In the genomic region with DNA sequence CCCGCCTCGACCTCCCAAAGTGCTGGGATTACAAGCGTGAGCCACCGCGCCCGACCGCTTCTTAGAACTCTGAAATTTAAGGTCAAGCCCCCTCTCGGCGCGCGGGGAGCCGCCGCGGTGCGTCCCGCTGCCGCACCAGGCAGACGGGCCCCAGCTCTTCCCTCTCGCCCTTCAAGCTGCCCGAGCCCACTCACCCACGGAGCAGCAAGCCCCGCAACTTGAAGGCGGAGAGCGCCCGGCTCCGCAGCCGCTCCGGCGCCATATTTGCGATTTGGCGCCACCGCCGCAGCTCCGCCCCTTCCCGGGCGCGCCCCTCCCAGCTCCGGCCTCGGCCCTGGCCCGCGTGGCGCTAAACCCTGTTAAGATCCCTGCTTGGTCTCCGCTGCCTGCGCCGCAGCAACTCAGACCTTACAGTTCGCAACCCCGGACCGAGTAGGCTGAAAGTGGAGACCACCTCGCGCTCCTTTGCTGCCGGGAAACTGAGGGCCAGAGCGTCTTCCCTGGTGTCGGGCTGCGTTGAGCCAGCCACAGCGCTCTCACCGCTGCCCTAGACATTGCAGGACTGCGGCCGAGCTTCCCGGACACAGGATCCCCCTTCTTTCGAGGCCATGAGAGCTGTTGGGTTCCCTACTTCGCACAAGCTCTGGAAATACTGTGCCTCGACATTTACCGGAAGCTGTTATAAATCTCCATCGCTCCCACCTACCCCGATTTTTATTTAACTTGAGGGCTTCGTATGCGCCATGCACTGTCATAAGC, we compare ENCODE assay signal across 1 cellular context.
TF ChIP-seq lines count a peak whose summit lies in the region.

A gene with protein sequence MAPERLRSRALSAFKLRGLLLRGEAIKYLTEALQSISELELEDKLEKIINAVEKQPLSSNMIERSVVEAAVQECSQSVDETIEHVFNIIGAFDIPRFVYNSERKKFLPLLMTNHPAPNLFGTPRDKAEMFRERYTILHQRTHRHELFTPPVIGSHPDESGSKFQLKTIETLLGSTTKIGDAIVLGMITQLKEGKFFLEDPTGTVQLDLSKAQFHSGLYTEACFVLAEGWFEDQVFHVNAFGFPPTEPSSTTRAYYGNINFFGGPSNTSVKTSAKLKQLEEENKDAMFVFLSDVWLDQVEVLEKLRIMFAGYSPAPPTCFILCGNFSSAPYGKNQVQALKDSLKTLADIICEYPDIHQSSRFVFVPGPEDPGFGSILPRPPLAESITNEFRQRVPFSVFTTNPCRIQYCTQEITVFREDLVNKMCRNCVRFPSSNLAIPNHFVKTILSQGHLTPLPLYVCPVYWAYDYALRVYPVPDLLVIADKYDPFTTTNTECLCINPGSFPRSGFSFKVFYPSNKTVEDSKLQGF (minus strand): TSS at position 273 of the 759 bp plus-strand sequence. CDS start 11 bp downstream, at position 262.

TF ChIP-seq in K562, 482 proteins besides CTCF, POLR2A, EP300 and RAD21 (continued from another document and continues in another):
- TF ChIP-seq, protein P1, sequence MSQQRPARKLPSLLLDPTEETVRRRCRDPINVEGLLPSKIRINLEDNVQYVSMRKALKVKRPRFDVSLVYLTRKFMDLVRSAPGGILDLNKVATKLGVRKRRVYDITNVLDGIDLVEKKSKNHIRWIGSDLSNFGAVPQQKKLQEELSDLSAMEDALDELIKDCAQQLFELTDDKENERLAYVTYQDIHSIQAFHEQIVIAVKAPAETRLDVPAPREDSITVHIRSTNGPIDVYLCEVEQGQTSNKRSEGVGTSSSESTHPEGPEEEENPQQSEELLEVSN (IDR thresholded peaks at IDR 0.05; ENCODE audit: borderline replicate concordance in 1 of 2, extremely low read depth in 1 of 2, insufficient read depth in 1 of 2, insufficient read length in 1 of 2, low read depth in 1 of 2, low read length in 1 of 2, poor library complexity in 1 of 2, severe bottlenecking in 1 of 2) = peak; percentile 91 to 97
- no peak for TF ChIP-seq FUS (optimal IDR thresholded peaks at IDR 0.05; ENCODE audit: low read depth, low read length)
- TF ChIP-seq, protein P2, sequence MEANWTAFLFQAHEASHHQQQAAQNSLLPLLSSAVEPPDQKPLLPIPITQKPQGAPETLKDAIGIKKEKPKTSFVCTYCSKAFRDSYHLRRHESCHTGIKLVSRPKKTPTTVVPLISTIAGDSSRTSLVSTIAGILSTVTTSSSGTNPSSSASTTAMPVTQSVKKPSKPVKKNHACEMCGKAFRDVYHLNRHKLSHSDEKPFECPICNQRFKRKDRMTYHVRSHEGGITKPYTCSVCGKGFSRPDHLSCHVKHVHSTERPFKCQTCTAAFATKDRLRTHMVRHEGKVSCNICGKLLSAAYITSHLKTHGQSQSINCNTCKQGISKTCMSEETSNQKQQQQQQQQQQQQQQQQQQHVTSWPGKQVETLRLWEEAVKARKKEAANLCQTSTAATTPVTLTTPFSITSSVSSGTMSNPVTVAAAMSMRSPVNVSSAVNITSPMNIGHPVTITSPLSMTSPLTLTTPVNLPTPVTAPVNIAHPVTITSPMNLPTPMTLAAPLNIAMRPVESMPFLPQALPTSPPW (CRISPR knock-in tag; IDR thresholded peaks at IDR 0.05) = peak; percentile 61
- no peak for TF ChIP-seq SMARCC2 (IDR thresholded peaks at IDR 0.05; ENCODE audit: low read depth)
- no peak for TF ChIP-seq GATAD2B (IDR thresholded peaks at IDR 0.05; ENCODE audit: borderline replicate concordance)
- TF ChIP-seq TCF7 (IDR thresholded peaks at IDR 0.05; ENCODE audit: borderline replicate concordance) = no peak
- TF ChIP-seq ZNF3 (CRISPR knock-in tag; IDR thresholded peaks at IDR 0.05) = no peak
- 0 out of 2 replicates have a peak, but pooled peaks have one; percentile 27 for TF ChIP-seq XRCC5 (IDR thresholded peaks at IDR 0.05; ENCODE audit: low read depth, low read length)
- no peak for TF ChIP-seq MCM2 (IDR thresholded peaks at IDR 0.05; ENCODE audit: low read depth)
- TF ChIP-seq NCOA1 (IDR thresholded peaks at IDR 0.05; ENCODE audit: low read depth) = no peak
- TF ChIP-seq SIRT6 (IDR thresholded peaks at IDR 0.05; ENCODE audit: low read depth, low read length) = no peak
- TF ChIP-seq, protein P3, sequence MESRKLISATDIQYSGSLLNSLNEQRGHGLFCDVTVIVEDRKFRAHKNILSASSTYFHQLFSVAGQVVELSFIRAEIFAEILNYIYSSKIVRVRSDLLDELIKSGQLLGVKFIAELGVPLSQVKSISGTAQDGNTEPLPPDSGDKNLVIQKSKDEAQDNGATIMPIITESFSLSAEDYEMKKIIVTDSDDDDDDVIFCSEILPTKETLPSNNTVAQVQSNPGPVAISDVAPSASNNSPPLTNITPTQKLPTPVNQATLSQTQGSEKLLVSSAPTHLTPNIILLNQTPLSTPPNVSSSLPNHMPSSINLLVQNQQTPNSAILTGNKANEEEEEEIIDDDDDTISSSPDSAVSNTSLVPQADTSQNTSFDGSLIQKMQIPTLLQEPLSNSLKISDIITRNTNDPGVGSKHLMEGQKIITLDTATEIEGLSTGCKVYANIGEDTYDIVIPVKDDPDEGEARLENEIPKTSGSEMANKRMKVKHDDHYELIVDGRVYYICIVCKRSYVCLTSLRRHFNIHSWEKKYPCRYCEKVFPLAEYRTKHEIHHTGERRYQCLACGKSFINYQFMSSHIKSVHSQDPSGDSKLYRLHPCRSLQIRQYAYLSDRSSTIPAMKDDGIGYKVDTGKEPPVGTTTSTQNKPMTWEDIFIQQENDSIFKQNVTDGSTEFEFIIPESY (CRISPR knock-in tag; IDR thresholded peaks at IDR 0.05) = peak; percentile 68; the same call in 1 of the 2 replicates
- TF ChIP-seq ZC3H4 (CRISPR knock-in tag; IDR thresholded peaks at IDR 0.05; ENCODE audit: borderline replicate concordance) = no peak
- peak; percentile 40; the same call in 1 of the 2 replicates for TF ChIP-seq ZBTB7A (IDR thresholded peaks at IDR 0.05; ENCODE audit: borderline replicate concordance, control insufficient read depth, low read depth, low read length)
- TF ChIP-seq GTF2E2 (tag; IDR thresholded peaks at IDR 0.05) = peak; percentile 71; the same call in 1 of the 2 replicates
- no peak for TF ChIP-seq CCAR2 (IDR thresholded peaks at IDR 0.05; ENCODE audit: low read depth, low read length)
- TF ChIP-seq, protein P4, sequence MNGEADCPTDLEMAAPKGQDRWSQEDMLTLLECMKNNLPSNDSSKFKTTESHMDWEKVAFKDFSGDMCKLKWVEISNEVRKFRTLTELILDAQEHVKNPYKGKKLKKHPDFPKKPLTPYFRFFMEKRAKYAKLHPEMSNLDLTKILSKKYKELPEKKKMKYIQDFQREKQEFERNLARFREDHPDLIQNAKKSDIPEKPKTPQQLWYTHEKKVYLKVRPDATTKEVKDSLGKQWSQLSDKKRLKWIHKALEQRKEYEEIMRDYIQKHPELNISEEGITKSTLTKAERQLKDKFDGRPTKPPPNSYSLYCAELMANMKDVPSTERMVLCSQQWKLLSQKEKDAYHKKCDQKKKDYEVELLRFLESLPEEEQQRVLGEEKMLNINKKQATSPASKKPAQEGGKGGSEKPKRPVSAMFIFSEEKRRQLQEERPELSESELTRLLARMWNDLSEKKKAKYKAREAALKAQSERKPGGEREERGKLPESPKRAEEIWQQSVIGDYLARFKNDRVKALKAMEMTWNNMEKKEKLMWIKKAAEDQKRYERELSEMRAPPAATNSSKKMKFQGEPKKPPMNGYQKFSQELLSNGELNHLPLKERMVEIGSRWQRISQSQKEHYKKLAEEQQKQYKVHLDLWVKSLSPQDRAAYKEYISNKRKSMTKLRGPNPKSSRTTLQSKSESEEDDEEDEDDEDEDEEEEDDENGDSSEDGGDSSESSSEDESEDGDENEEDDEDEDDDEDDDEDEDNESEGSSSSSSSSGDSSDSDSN (IDR thresholded peaks at IDR 0.05; ENCODE audit: borderline replicate concordance in 1 of 2, low read depth in 2 of 2, low read length in 2 of 2) = 0 out of 4 replicates have a peak, but pooled peaks of 1 of the 2 experiments have one; percentile 59
- no peak for TF ChIP-seq RBM39 (optimal IDR thresholded peaks at IDR 0.05; ENCODE audit: low read depth, low read length)
- TF ChIP-seq ZNF830 (CRISPR knock-in tag; IDR thresholded peaks at IDR 0.05) = no peak
- TF ChIP-seq SP1 (CRISPR knock-in tag; IDR thresholded peaks at IDR 0.05) = peak; percentile 68; the same call in 1 of the 2 replicates
- TF ChIP-seq, protein P5, sequence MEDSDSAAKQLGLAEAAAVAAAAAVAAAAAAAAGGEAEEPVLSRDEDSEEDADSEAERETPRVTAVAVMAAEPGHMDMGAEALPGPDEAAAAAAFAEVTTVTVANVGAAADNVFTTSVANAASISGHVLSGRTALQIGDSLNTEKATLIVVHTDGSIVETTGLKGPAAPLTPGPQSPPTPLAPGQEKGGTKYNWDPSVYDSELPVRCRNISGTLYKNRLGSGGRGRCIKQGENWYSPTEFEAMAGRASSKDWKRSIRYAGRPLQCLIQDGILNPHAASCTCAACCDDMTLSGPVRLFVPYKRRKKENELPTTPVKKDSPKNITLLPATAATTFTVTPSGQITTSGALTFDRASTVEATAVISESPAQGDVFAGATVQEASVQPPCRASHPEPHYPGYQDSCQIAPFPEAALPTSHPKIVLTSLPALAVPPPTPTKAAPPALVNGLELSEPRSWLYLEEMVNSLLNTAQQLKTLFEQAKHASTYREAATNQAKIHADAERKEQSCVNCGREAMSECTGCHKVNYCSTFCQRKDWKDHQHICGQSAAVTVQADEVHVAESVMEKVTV (CRISPR knock-in tag; IDR thresholded peaks at IDR 0.05) = no peak
- TF ChIP-seq HOXB6 (CRISPR knock-in tag; IDR thresholded peaks at IDR 0.05; ENCODE audit: borderline replicate concordance) = no peak
- no peak for TF ChIP-seq TRIM28 (IDR thresholded peaks at IDR 0.05)
- TF ChIP-seq ETV1 (tag; conservative IDR thresholded peaks at IDR 0.05; ENCODE audit: low read depth) = no peak; the same call in 1 of the 2 replicates
- TF ChIP-seq KLF13 (tag; IDR thresholded peaks at IDR 0.05; ENCODE audit: borderline replicate concordance, low read depth) = peak; percentile 27; the same call in 1 of the 2 replicates
- TF ChIP-seq MAZ (CRISPR knock-in tag; conservative IDR thresholded peaks at IDR 0.05 in 1 of 2, IDR thresholded peaks at IDR 0.05 in 1 of 2) = peak; percentile 68 to 83; a peak in 3 of 4 replicates
- no peak for TF ChIP-seq TARDBP (IDR thresholded peaks at IDR 0.05)
- TF ChIP-seq, protein P6, sequence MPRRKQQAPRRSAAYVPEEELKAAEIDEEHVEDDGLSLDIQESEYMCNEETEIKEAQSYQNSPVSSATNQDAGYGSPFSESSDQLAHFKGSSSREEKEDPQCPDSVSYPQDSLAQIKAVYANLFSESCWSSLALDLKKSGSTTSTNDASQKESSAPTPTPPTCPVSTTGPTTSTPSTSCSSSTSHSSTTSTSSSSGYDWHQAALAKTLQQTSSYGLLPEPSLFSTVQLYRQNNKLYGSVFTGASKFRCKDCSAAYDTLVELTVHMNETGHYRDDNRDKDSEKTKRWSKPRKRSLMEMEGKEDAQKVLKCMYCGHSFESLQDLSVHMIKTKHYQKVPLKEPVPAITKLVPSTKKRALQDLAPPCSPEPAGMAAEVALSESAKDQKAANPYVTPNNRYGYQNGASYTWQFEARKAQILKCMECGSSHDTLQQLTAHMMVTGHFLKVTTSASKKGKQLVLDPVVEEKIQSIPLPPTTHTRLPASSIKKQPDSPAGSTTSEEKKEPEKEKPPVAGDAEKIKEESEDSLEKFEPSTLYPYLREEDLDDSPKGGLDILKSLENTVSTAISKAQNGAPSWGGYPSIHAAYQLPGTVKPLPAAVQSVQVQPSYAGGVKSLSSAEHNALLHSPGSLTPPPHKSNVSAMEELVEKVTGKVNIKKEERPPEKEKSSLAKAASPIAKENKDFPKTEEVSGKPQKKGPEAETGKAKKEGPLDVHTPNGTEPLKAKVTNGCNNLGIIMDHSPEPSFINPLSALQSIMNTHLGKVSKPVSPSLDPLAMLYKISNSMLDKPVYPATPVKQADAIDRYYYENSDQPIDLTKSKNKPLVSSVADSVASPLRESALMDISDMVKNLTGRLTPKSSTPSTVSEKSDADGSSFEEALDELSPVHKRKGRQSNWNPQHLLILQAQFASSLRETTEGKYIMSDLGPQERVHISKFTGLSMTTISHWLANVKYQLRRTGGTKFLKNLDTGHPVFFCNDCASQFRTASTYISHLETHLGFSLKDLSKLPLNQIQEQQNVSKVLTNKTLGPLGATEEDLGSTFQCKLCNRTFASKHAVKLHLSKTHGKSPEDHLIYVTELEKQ (CRISPR knock-in tag; IDR thresholded peaks at IDR 0.05) = no peak
- TF ChIP-seq, protein P7, sequence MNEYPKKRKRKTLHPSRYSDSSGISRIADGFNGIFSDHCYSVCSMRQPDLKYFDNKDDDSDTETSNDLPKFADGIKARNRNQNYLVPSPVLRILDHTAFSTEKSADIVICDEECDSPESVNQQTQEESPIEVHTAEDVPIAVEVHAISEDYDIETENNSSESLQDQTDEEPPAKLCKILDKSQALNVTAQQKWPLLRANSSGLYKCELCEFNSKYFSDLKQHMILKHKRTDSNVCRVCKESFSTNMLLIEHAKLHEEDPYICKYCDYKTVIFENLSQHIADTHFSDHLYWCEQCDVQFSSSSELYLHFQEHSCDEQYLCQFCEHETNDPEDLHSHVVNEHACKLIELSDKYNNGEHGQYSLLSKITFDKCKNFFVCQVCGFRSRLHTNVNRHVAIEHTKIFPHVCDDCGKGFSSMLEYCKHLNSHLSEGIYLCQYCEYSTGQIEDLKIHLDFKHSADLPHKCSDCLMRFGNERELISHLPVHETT (CRISPR knock-in tag; conservative IDR thresholded peaks at IDR 0.05 in 1 of 2, IDR thresholded peaks at IDR 0.05 in 1 of 2) = no peak
- TF ChIP-seq EP400 (IDR thresholded peaks at IDR 0.05) = peak; percentile 81
- TF ChIP-seq, protein P8, sequence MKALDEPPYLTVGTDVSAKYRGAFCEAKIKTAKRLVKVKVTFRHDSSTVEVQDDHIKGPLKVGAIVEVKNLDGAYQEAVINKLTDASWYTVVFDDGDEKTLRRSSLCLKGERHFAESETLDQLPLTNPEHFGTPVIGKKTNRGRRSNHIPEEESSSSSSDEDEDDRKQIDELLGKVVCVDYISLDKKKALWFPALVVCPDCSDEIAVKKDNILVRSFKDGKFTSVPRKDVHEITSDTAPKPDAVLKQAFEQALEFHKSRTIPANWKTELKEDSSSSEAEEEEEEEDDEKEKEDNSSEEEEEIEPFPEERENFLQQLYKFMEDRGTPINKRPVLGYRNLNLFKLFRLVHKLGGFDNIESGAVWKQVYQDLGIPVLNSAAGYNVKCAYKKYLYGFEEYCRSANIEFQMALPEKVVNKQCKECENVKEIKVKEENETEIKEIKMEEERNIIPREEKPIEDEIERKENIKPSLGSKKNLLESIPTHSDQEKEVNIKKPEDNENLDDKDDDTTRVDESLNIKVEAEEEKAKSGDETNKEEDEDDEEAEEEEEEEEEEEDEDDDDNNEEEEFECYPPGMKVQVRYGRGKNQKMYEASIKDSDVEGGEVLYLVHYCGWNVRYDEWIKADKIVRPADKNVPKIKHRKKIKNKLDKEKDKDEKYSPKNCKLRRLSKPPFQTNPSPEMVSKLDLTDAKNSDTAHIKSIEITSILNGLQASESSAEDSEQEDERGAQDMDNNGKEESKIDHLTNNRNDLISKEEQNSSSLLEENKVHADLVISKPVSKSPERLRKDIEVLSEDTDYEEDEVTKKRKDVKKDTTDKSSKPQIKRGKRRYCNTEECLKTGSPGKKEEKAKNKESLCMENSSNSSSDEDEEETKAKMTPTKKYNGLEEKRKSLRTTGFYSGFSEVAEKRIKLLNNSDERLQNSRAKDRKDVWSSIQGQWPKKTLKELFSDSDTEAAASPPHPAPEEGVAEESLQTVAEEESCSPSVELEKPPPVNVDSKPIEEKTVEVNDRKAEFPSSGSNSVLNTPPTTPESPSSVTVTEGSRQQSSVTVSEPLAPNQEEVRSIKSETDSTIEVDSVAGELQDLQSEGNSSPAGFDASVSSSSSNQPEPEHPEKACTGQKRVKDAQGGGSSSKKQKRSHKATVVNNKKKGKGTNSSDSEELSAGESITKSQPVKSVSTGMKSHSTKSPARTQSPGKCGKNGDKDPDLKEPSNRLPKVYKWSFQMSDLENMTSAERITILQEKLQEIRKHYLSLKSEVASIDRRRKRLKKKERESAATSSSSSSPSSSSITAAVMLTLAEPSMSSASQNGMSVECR (CRISPR knock-in tag; IDR thresholded peaks at IDR 0.05) = peak; percentile 44
- TF ChIP-seq TCF7L2 (IDR thresholded peaks at IDR 0.05; ENCODE audit: low read depth, low read length) = no peak
- TF ChIP-seq MEF2A (IDR thresholded peaks at IDR 0.05; ENCODE audit: control insufficient read depth, low read depth, low read length) = no peak
